Comparison of ENCODE assay signal across 1 cellular context in genomic region chr19:29873801-29874575, GRCh38.
TF ChIP-seq lines count a peak whose summit lies in the region.

No MANE protein-coding gene starts in this region.

TF ChIP-seq in HEK293, 187 proteins besides CTCF, POLR2A, EP300 and RAD21 (continued from another document):
- TF ChIP-seq ELK4 (IDR thresholded peaks at IDR 0.05; ENCODE audit: borderline replicate concordance, low read depth, low read length) = no peak
TF ChIP-seq in HEK293: peak in this region for 13.
